ENCODE assay signal across 24 cellular contexts in genomic region chr12:69107541-69107940, GRCh38.
DNase-seq lines count a peak whose midpoint lies in the region; ATAC-seq and TF ChIP-seq lines count a peak whose summit lies in the region.
"Had no signal": no experiment of that assay in that cellular context is flagged by ENCODE, and none has a peak within 500 bp of the region (broad histone marks: within the 10 kb centered on the region; RNA-seq: fewer than 3 reads in every experiment).

No MANE protein-coding gene starts in this region.

- peak overlapping the region; percentile 49 to 53 for H3K27ac ChIP-seq in left lung
- H3K27ac ChIP-seq: BLaER1 treated with 17β-estradiol and CSF1 and Interleukin-3, amounts not matched to agents 10 nM and 100 nM; KMS-11; Peyer's patch; SJSA1 had no signal

- H3K9me3 Mint-ChIP-seq in chondrocyte (ENCODE audit: low read depth), result no peaks in the 10 kb centered on the region

- no peaks in the 10 kb centered on the region for H3K9me3 ChIP-seq in left lung
- H3K9me3 ChIP-seq: BLaER1 treated with 17β-estradiol and CSF1 and Interleukin-3, amounts not matched to agents 10 nM and 100 nM; Caco-2; Peyer's patch; SJSA1 had no signal

- H3K27me3 ChIP-seq in left lung, result no peaks in the 10 kb centered on the region
- H3K27me3 ChIP-seq: Peyer's patch, SJSA1 had no signal

- H3K27me3 Mint-ChIP-seq in chondrocyte (ENCODE audit: low read depth), result no peaks in the 10 kb centered on the region

- H3K4me1 Mint-ChIP-seq in chondrocyte (ENCODE audit: low read depth), result peaks cover 25% of the 10 kb centered on the region

- H3K27ac Mint-ChIP-seq in chondrocyte (ENCODE audit: unreplicated experiment), result peak overlapping the region; percentile 53

- no peak overlapping the region for H3K4me3 Mint-ChIP-seq in chondrocyte (ENCODE audit: unreplicated experiment)

- ATAC-seq in left lung (no peak), sciatic nerve (peak; percentile 23)
- ATAC-seq: HCT116 had no signal

- no peak for DNase-seq in chondrocyte (ENCODE audit: low spot score)
- no peak for DNase-seq in left lung
- no peak for DNase-seq in sciatic nerve (ENCODE audit: low spot score)
- no peak for DNase-seq in activated CD4-positive, alpha-beta T cell treated with anti-CD3 and anti-CD28 coated beads, Interleukin-2, amount 50 U/mL, for 48 hours
- DNase-seq in hypothalamus (lab: John Stamatoyannopoulos, UW), result no peak
- DNase-seq in A172 (ENCODE audit: low spot score), result no peak
- DNase-seq in NCI-H510A (lab: John Stamatoyannopoulos, UW), result no peak
- DNase-seq: Caco-2; CD4-positive, alpha-beta memory T cell; DMS 273 treated with DMSO at 0.1 percent for 48 hours; DND-41; IMR-90; NCI-H1092 treated with DMSO at 0.1 percent for 48 hours; NCI-H1436 treated with DMSO at 0.1 percent for 48 hours; NCI-H2029; NCI-H2227 treated with DMSO at 0.1 percent for 48 hours; NCI-H524; NCI-H774; NK-92 treated with Interleukin-12 subunit alpha and Interleukin-12 subunit beta, amount 100 ng/mL, for 24 hours; Peyer's patch had no signal

- H3K36me3 Mint-ChIP-seq in chondrocyte (ENCODE audit: low read depth), result no peaks in the 10 kb centered on the region
- H3K36me3 Mint-ChIP-seq: CD4-positive, alpha-beta memory T cell had no signal

- no peak overlapping the region for H3K4me3 ChIP-seq in left lung
- H3K4me3 ChIP-seq: BLaER1 treated with 17β-estradiol and CSF1 and Interleukin-3, amounts not matched to agents 10 nM and 100 nM; Peyer's patch; SJSA1 had no signal

- TF ChIP-seq CTCF in chondrocyte (IDR thresholded peaks at IDR 0.05) (no peak), left lung (IDR thresholded peaks at IDR 0.05) (no peak)

- intact Hi-C loops in left lung (cut with DNase I), result no loop called here
- intact Hi-C loops in sciatic nerve (cut with DNase I), result no loop called here

- H3K36me3 ChIP-seq in left lung, result no peaks in the 10 kb centered on the region
- H3K36me3 ChIP-seq: BLaER1 treated with 17β-estradiol and CSF1 and Interleukin-3, amounts not matched to agents 10 nM and 100 nM; Peyer's patch; SJSA1 had no signal

- peaks cover 8 to 19% of the 10 kb centered on the region in 2 donors for H3K4me1 ChIP-seq in left lung
- H3K4me1 ChIP-seq: Peyer's patch, SJSA1 had no signal
